ENCODE assay signal across 14 cellular contexts in genomic region chr14:105195533-105196227, GRCh38. TPM values are rescaled to one million over a fixed set of nuclear protein-coding genes. Genes with fewer than 3 reads are reported as not detected.
DNase-seq lines count a peak whose midpoint lies in the region; ATAC-seq and TF ChIP-seq lines count a peak whose summit lies in the region.
"Had no signal": no experiment of that assay in that cellular context is flagged by ENCODE, and none has a peak within 500 bp of the region (broad histone marks: within the 10 kb centered on the region; RNA-seq: fewer than 3 reads in every experiment).

No MANE protein-coding gene starts in this region.

- no peaks in the 10 kb centered on the region for H3K9me3 ChIP-seq in BLaER1 treated with 17β-estradiol and CSF1 and Interleukin-3, amounts not matched to agents 10 nM and 100 nM (replicated peaks in 1 of 11)
- no peaks in the 10 kb centered on the region for H3K9me3 ChIP-seq in naive thymus-derived CD4-positive, alpha-beta T cell (ENCODE audit: control insufficient read depth in 2 of 3, low read length in 3 of 3)
- H3K9me3 ChIP-seq in PC-9 (ENCODE audit: insufficient read depth, low read depth): no peaks in the 10 kb centered on the region
- H3K9me3 ChIP-seq: prostate gland had no signal

- no peaks in the 10 kb centered on the region for H3K9me3 Mint-ChIP-seq in GM23338
- H3K9me3 Mint-ChIP-seq in naive thymus-derived CD4-positive, alpha-beta T cell: no peaks in the 10 kb centered on the region

- BruUV-seq in PC-9 (replicated peaks; lab: Mats Ljungman, UMichigan): no TSS peak

- H3K79me2 ChIP-seq in GM23338 (replicated peaks; ENCODE audit: insufficient read depth) (no peaks in the 10 kb centered on the region), PC-9 (ENCODE audit: low read depth) (no peaks in the 10 kb centered on the region)

- H3K27me3 Mint-ChIP-seq in GM23338 (ENCODE audit: insufficient read depth, low read depth, poor library complexity): peaks cover 32% of the 10 kb centered on the region
- H3K27me3 Mint-ChIP-seq in naive thymus-derived CD4-positive, alpha-beta T cell: peaks cover 16 to 47% (median 31%) of the 10 kb centered on the region in 5 donors

- peak overlapping the region in 8 of 10 experiments; percentile 30 to 60 (median 45); a peak in 9 of 20 replicates for H3K4me3 ChIP-seq in BLaER1 treated with 17β-estradiol and CSF1 and Interleukin-3, amounts not matched to agents 10 nM and 100 nM
- H3K4me3 ChIP-seq in GM23338: peak overlapping the region; percentile 59
- H3K4me3 ChIP-seq in naive thymus-derived CD4-positive, alpha-beta T cell (ENCODE audit: low read length): no peak overlapping the region
- no peak overlapping the region for H3K4me3 ChIP-seq in PC-9
- H3K4me3 ChIP-seq: GM12878, prostate gland had no signal

- peaks cover 81 to 94% (median 92%) of the 10 kb centered on the region in 10 experiments for H3K4me1 ChIP-seq in BLaER1 treated with 17β-estradiol and CSF1 and Interleukin-3, amounts not matched to agents 10 nM and 100 nM
- H3K4me1 ChIP-seq in GM23338 (ENCODE audit: insufficient read depth): no peaks in the 10 kb centered on the region; the same call in 1 of the 2 replicates
- H3K4me1 ChIP-seq in naive thymus-derived CD4-positive, alpha-beta T cell (ENCODE audit: control insufficient read depth in 2 of 2, insufficient read depth in 2 of 2, low read length in 2 of 2): peaks cover 4 to 48% of the 10 kb centered on the region in 2 donors
- peaks cover 14% of the 10 kb centered on the region for H3K4me1 ChIP-seq in PC-9 (replicated peaks; ENCODE audit: insufficient read depth)
- H3K4me1 ChIP-seq: prostate gland had no signal

- intact Hi-C loops in naive thymus-derived CD4-positive, alpha-beta T cell (cut with micrococcal nuclease): loop anchor here in 1 of 2 donors (1.0 kb wide), 1 partner anchor 14 kb away; the partner anchor contains the start of gene NUDT14
- intact Hi-C loops in PC-9 (cut with micrococcal nuclease; ENCODE audit: unreplicated experiment): loop anchor here (2.0 kb wide), 1 partner anchor 105 kb away; no protein-coding TSS in a partner anchor

- DNase-seq in GM23338 (ENCODE audit: low spot score): no peak
- peak; percentile 79 for DNase-seq in dermis blood vessel endothelial cell
- peak in 3 of 9 donors; percentile 33 to 39 (median 35) for DNase-seq in naive thymus-derived CD4-positive, alpha-beta T cell
- no peak for DNase-seq in PC-9
- no peak for DNase-seq in NCI-H2029 (lab: John Stamatoyannopoulos, UW)
- DNase-seq: activated CD4-positive, CD25-positive, alpha-beta regulatory T cell treated with anti-CD3 and anti-CD28 coated beads, Interleukin-2, amount 50 U/mL, for 72 hours; activated gamma-delta T cell treated with Interleukin-2 at 50 U/mL for 16 hours; effector CD8-positive, alpha-beta T cell; SHP77 had no signal

- H2AFZ ChIP-seq in GM23338 (no peak overlapping the region), PC-9 (no peak overlapping the region)

- H3K4me3 Mint-ChIP-seq in GM23338: peak overlapping the region; percentile 23; the same call in 2 of the 3 replicates
- H3K4me3 Mint-ChIP-seq in naive thymus-derived CD4-positive, alpha-beta T cell: peak overlapping the region in 9 of 10 donors; percentile 19 to 78 (median 56)

- H3K9me2 ChIP-seq in GM23338 (ENCODE audit: insufficient read depth) (no peaks in the 10 kb centered on the region), PC-9 (ENCODE audit: insufficient read depth) (no peaks in the 10 kb centered on the region)

- H3K4me1 Mint-ChIP-seq in GM23338: peaks cover 14% of the 10 kb centered on the region; the same call in 2 of the 3 replicates
- peaks cover 16 to 33% (median 24%) of the 10 kb centered on the region in 7 donors for H3K4me1 Mint-ChIP-seq in naive thymus-derived CD4-positive, alpha-beta T cell

- TF ChIP-seq CTCF in GM23338 (conservative IDR thresholded peaks at IDR 0.05; ENCODE audit: low read depth in 2 of 2): no peak
- TF ChIP-seq CTCF in PC-9 (conservative IDR thresholded peaks at IDR 0.05): no peak

- no peak overlapping the region for H3K27ac Mint-ChIP-seq in GM23338
- no peak overlapping the region for H3K27ac Mint-ChIP-seq in naive thymus-derived CD4-positive, alpha-beta T cell

- peak overlapping the region; percentile 85 to 100 (median 97) for H3K4me2 ChIP-seq in BLaER1 treated with 17β-estradiol and CSF1 and Interleukin-3, amounts not matched to agents 10 nM and 100 nM
- H3K4me2 ChIP-seq in GM23338: peak overlapping the region; percentile 81
- H3K4me2 ChIP-seq in PC-9: no peak overlapping the region

- peaks cover 0 to 38% (median 3%) of the 10 kb centered on the region in 11 experiments; a peak in 10 of 22 replicates for H4K20me1 ChIP-seq in BLaER1 treated with 17β-estradiol and CSF1 and Interleukin-3, amounts not matched to agents 10 nM and 100 nM
- H4K20me1 ChIP-seq in GM23338 (replicated peaks; ENCODE audit: insufficient read depth) (no peaks in the 10 kb centered on the region), PC-9 (ENCODE audit: insufficient read depth) (no peaks in the 10 kb centered on the region)

- peak; percentile 7 for ATAC-seq in GM23338
- ATAC-seq in naive thymus-derived CD4-positive, alpha-beta T cell: no peak
- no peak for ATAC-seq in GM19328 (IDR thresholded peaks at IDR 0.05; ENCODE audit: unreplicated experiment)
- ATAC-seq in GM19397 (IDR thresholded peaks at IDR 0.05; ENCODE audit: unreplicated experiment): no peak
- ATAC-seq: GM12878 had no signal

- CTCF ChIA-PET in naive thymus-derived CD4-positive, alpha-beta T cell (lab: Charles Lee): interaction anchor here (0.8 to 1.5 kb wide), 3 partner anchors 14 to 17 kb away, joined by 3 to 7 read pairs (median 3); no protein-coding TSS in a partner anchor
- CTCF ChIA-PET in PC-9 (lab: Charles Lee): no interaction called here

- peaks cover 0 to 30% (median 7%) of the 10 kb centered on the region in 11 experiments; a peak in 11 of 22 replicates for H3K27me3 ChIP-seq in BLaER1 treated with 17β-estradiol and CSF1 and Interleukin-3, amounts not matched to agents 10 nM and 100 nM
- H3K27me3 ChIP-seq in GM23338 (ENCODE audit: insufficient read depth) (peaks cover 14% of the 10 kb centered on the region; the same call in 1 of the 2 replicates), PC-9 (ENCODE audit: insufficient read depth, low read depth) (peaks cover 19% of the 10 kb centered on the region; the same call in 1 of the 2 replicates)
- peaks cover 6% of the 10 kb centered on the region in 2 donors for H3K27me3 ChIP-seq in naive thymus-derived CD4-positive, alpha-beta T cell (ENCODE audit: control insufficient read depth in 2 of 2, insufficient read depth in 2 of 2, low read length in 2 of 2)

- H3K36me3 Mint-ChIP-seq in GM23338 (ENCODE audit: low read depth): no peaks in the 10 kb centered on the region
- H3K36me3 Mint-ChIP-seq in naive thymus-derived CD4-positive, alpha-beta T cell: no peaks in the 10 kb centered on the region

- H3K27ac ChIP-seq in BLaER1 treated with 17β-estradiol and CSF1 and Interleukin-3, amounts not matched to agents 10 nM and 100 nM: peak overlapping the region in 2 of 11 experiments; percentile 1 to 36; a peak in 2 of 22 replicates
- H3K27ac ChIP-seq in GM23338 (ENCODE audit: low read depth) (no peak overlapping the region), PC-9 (no peak overlapping the region)
- H3K27ac ChIP-seq in naive thymus-derived CD4-positive, alpha-beta T cell (ENCODE audit: low read depth, low read length): no peak overlapping the region
- H3K27ac ChIP-seq: prostate gland had no signal

- no peaks in the 10 kb centered on the region for H3K36me3 ChIP-seq in BLaER1 treated with 17β-estradiol and CSF1 and Interleukin-3, amounts not matched to agents 10 nM and 100 nM
- H3K36me3 ChIP-seq in GM23338 (ENCODE audit: insufficient read depth): no peaks in the 10 kb centered on the region
- H3K36me3 ChIP-seq in naive thymus-derived CD4-positive, alpha-beta T cell (ENCODE audit: control insufficient read depth in 2 of 3, insufficient read depth in 3 of 3, low read length in 3 of 3): no peaks in the 10 kb centered on the region
- no peaks in the 10 kb centered on the region for H3K36me3 ChIP-seq in PC-9 (ENCODE audit: low read depth)
- H3K36me3 ChIP-seq: prostate gland had no signal

- POLR2A ChIA-PET in naive thymus-derived CD4-positive, alpha-beta T cell (lab: Charles Lee): interaction anchor here (0.9 to 1.2 kb wide), 2 partner anchors 14 to 130 kb away, joined by 3 read pairs; partner anchors contain the start of genes GPR132 and NUDT14
- POLR2A ChIA-PET in PC-9 (lab: Charles Lee; ENCODE audit: unreplicated experiment): no interaction called here

- H3F3A ChIP-seq in GM23338 (replicated peaks; ENCODE audit: low read depth) (no peaks in the 10 kb centered on the region), PC-9 (ENCODE audit: insufficient read depth, low read depth) (no peaks in the 10 kb centered on the region)

- peak overlapping the region in 10 of 11 experiments; percentile 22 to 69 (median 48); a peak in 13 of 22 replicates for H3K9ac ChIP-seq in BLaER1 treated with 17β-estradiol and CSF1 and Interleukin-3, amounts not matched to agents 10 nM and 100 nM

TF ChIP-seq in GM23338, 12 proteins besides CTCF, POLR2A, EP300 and RAD21 (continues in another document):
- TF ChIP-seq EZH2 (IDR thresholded peaks at IDR 0.05; ENCODE audit: low read depth, unreplicated experiment) (no peak), NANOG (IDR thresholded peaks at IDR 0.05; ENCODE audit: borderline replicate concordance) (no peak), JUNB (IDR thresholded peaks at IDR 0.05; ENCODE audit: unreplicated experiment) (no peak), POLR2AphosphoS5 (IDR thresholded peaks at IDR 0.05; ENCODE audit: low read depth) (no peak), EZH2phosphoT487 (IDR thresholded peaks at IDR 0.05; ENCODE audit: unreplicated experiment) (no peak)

RNA-seq across cellular contexts. Expression of gene NUDT14, which starts 14.6 kb away (rescaled TPM):
- 13.6 and 14.8 TPM in 2 replicates for total RNA-seq in GM23338 (2014; rRNA removed; shearing (Covaris generic))
- polyA plus RNA-seq in GM23338 (2016; fragmentation: Nextera tagmentation; extraction: Ambion mirVana): 38.4 and 41.0 TPM in 2 replicates
- total RNA-seq in dermis blood vessel endothelial cell (38.7 and 77.4 TPM in 2 replicates), PC-9 (2021) (37.0 and 47.9 TPM in 2 replicates)
- total RNA-seq in naive thymus-derived CD4-positive, alpha-beta T cell: 10 to 100 TPM; 17.3 to 29.6 (median 20.6) TPM
- 10 to 100 TPM; 17.4 to 20.1 TPM for polyA plus RNA-seq in naive thymus-derived CD4-positive, alpha-beta T cell

RNA-seq across cellular contexts. Expression of gene JAG2, which starts 27.1 kb away (rescaled TPM):
- total RNA-seq in GM23338 (2014; rRNA removed; shearing (Covaris generic)): 9.6 and 10.3 TPM in 2 replicates
- 1.9 and 2.6 TPM in 2 replicates for polyA plus RNA-seq in GM23338 (2016; fragmentation: Nextera tagmentation; extraction: Ambion mirVana)
- 72.5 and 76.1 TPM in 2 replicates for total RNA-seq in dermis blood vessel endothelial cell
- 1 to 10 TPM in 3 of 5 experiments, under 1 TPM in 2; 0.27 to 5.7 (median 2.2) TPM for total RNA-seq in naive thymus-derived CD4-positive, alpha-beta T cell
- polyA plus RNA-seq in naive thymus-derived CD4-positive, alpha-beta T cell: under 1 TPM in 1 of 2 donors, not detected in 1; 0.21 TPM
- 17.8 and 20.5 TPM in 2 replicates for total RNA-seq in PC-9 (2021)

RNA-seq across cellular contexts. Expression of gene BTBD6, which starts 52.7 kb away (rescaled TPM):
- total RNA-seq in GM23338 (2014; rRNA removed; shearing (Covaris generic)): 11.6 and 12.1 TPM in 2 replicates
- polyA plus RNA-seq in GM23338 (2016; fragmentation: Nextera tagmentation; extraction: Ambion mirVana): 2.2 and 3.2 TPM in 2 replicates
- 68.1 and 81.5 TPM in 2 replicates for total RNA-seq in dermis blood vessel endothelial cell
- total RNA-seq in naive thymus-derived CD4-positive, alpha-beta T cell: 10 to 100 TPM; 30.8 to 43.0 (median 40.1) TPM
- polyA plus RNA-seq in naive thymus-derived CD4-positive, alpha-beta T cell: 1 to 10 TPM; 4.0 to 7.9 TPM
- 9.0 and 12.2 TPM in 2 replicates for total RNA-seq in PC-9 (2021)

Comparison
In these comparisons a context has a peak if more than half of its experiments do, and no peak if none do; other contexts are left out.
1. H3K4me3 ChIP-seq: peak in BLaER1 treated with 17β-estradiol and CSF1 and Interleukin-3, amounts not matched to agents 10 nM and 100 nM (8 of 10) and GM23338 (single experiment); none in naive thymus-derived CD4-positive, alpha-beta T cell (single experiment) and PC-9 (single experiment).